Comparison of ENCODE assay signal across 10 cellular contexts in the genomic region with DNA sequence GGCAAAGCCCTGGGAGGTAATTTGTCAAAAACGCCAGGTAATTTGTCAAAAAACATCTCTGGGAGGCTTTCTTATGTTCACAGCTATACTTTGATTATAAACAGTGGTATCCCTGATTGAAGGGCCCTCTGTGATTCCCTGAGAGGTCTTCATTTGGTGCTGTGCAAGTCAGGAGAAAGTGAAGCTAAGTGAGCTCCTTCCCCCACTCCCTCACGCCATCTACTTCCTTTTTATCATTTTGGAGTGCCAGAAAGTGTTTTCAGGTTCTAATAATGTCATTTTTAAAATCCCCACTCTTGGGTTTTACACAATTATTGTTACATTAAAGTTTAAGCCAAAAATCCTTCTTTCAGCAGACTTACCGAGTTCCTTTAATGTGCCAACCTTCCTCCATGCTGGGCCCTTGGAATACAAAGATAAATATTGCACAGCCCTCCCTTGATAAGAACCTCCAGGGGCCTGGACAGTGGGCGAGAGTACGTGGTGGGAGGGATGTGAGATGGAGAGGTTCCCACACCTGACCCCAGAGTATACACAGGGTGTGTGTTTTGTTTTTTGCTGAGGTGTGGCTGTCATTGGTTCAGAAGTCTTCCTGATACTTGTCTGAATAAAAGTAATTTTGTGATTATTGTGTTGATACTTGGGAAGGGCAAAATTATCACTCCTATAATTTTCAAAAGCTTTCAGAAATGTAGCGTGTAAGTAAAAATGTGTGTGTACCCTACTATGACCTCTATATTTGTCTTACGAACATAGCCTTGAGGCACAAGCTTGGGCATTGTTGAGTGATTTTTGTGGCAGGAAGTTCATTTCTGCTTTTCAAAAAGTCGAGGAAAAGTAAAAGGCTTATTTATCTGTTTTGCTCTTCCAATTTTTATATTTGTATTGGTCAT. TPM values are rescaled to one million over a fixed set of nuclear protein-coding genes. Genes with fewer than 3 reads are reported as not detected.
DNase-seq lines count a peak whose midpoint lies in the region; ATAC-seq lines count a peak whose summit lies in the region.
"Had no signal": no experiment of that assay in that cellular context is flagged by ENCODE, and none has a peak within 500 bp of the region (broad histone marks: within the 10 kb centered on the region; RNA-seq: fewer than 3 reads in every experiment).

No MANE protein-coding gene starts in this region.

- H3K36me3 Mint-ChIP-seq in CD4-positive, alpha-beta memory T cell: peaks cover 7 to 8% of the 10 kb centered on the region in 2 donors

- no peaks in the 10 kb centered on the region for H3K27me3 ChIP-seq in CD4-positive, alpha-beta memory T cell (ENCODE audit: insufficient read depth, low read length)
- H3K27me3 ChIP-seq in GM23248 (replicated peaks; ENCODE audit: insufficient read depth): no peaks in the 10 kb centered on the region

- WGBS in GM23248 (ENCODE audit: low coverage in 1 of 2, low lambda C conversion rate in 2 of 2, missing lambda C conversion rate in 2 of 2), 2 experiments: 84 to 85% methylated on average over 8 of the region's 8 CpGs

- H3K27ac ChIP-seq in CD4-positive, alpha-beta memory T cell (ENCODE audit: low read depth, low read length): peak overlapping the region; percentile 0
- no peak overlapping the region for H3K27ac ChIP-seq in GM23248

- H3K9ac ChIP-seq in GM23248: no peak overlapping the region

- H3K9me2 ChIP-seq in GM23248 (ENCODE audit: insufficient read depth): no peaks in the 10 kb centered on the region

- no peaks in the 10 kb centered on the region for H4K20me1 ChIP-seq in GM23248 (ENCODE audit: insufficient read depth)

- no peaks in the 10 kb centered on the region for H3K9me3 ChIP-seq in CD4-positive, alpha-beta memory T cell (ENCODE audit: control insufficient read depth in 1 of 2, low read length in 2 of 2)
- H3K9me3 ChIP-seq in GM23248 (ENCODE audit: low read depth): no peaks in the 10 kb centered on the region

- peak overlapping the region; percentile 12 to 90 (median 77) for H3K27ac Mint-ChIP-seq in CD4-positive, alpha-beta memory T cell

- peak; percentile 24 for ATAC-seq in GM19452 (IDR thresholded peaks at IDR 0.05; ENCODE audit: unreplicated experiment)
- ATAC-seq in GM19467 (IDR thresholded peaks at IDR 0.05; ENCODE audit: unreplicated experiment): no peak

- in situ Hi-C loops in GM23248 (cut with MboI): no loop called here

- H3K4me2 ChIP-seq in GM23248 (ENCODE audit: unreplicated experiment): no peak overlapping the region

- H3K4me1 Mint-ChIP-seq in CD4-positive, alpha-beta memory T cell: peaks cover 58 to 87% (median 70%) of the 10 kb centered on the region in 4 donors

- H3K9me3 Mint-ChIP-seq in CD4-positive, alpha-beta memory T cell: peaks cover 0 to 2% (median 0%) of the 10 kb centered on the region in 8 donors

- peaks cover 67% of the 10 kb centered on the region for H3K4me1 ChIP-seq in CD4-positive, alpha-beta memory T cell (ENCODE audit: insufficient read depth, low read length)
- H3K4me1 ChIP-seq in GM23248 (ENCODE audit: insufficient read depth): peaks cover 8% of the 10 kb centered on the region; the same call in 1 of the 2 replicates

- H3K79me2 ChIP-seq in GM23248 (ENCODE audit: insufficient read depth): peaks cover 47% of the 10 kb centered on the region

- H3F3A ChIP-seq in GM23248 (ENCODE audit: insufficient read depth): no peaks in the 10 kb centered on the region

- no peak for DNase-seq in CD4-positive, alpha-beta memory T cell
- DNase-seq in NAMALWA (ENCODE audit: low spot score) (peak; percentile 44), foreskin melanocyte (peak; percentile 56), anterior cingulate cortex (lab: John Stamatoyannopoulos, UW) (no peak), GM23248 (no peak), NCI-H1417 treated with DMSO at 0.1 percent for 48 hours (lab: John Stamatoyannopoulos, UW) (no peak)
- DNase-seq: stimulated activated CD4-positive, alpha-beta T cell treated with anti-CD3 and anti-CD28 coated beads, Interleukin-4, amount 100 ng/mL, for 1 hour; SW 1271 had no signal

- H3K4me3 ChIP-seq in CD4-positive, alpha-beta memory T cell (ENCODE audit: low read length in 2 of 2): peak overlapping the region in 1 of 2 donors; percentile 31
- H3K4me3 ChIP-seq in GM23248: no peak overlapping the region

- CTCF ChIA-PET in CD4-positive, alpha-beta memory T cell (lab: Charles Lee; ENCODE audit: partially characterized antibody): interaction anchor here (6.4 kb wide), 1 partner anchor 21 kb away, joined by 48 read pairs; no protein-coding TSS in a partner anchor

- H3K27me3 Mint-ChIP-seq in CD4-positive, alpha-beta memory T cell: no peaks in the 10 kb centered on the region

- H2AFZ ChIP-seq in GM23248: no peak overlapping the region

- peak overlapping the region; percentile 7 to 80 (median 62) for H3K4me3 Mint-ChIP-seq in CD4-positive, alpha-beta memory T cell

- no peaks in the 10 kb centered on the region for H3K36me3 ChIP-seq in CD4-positive, alpha-beta memory T cell (ENCODE audit: insufficient read depth, low read length)
- H3K36me3 ChIP-seq in GM23248 (ENCODE audit: low read depth): no peaks in the 10 kb centered on the region

- POLR2A ChIA-PET in CD4-positive, alpha-beta memory T cell (lab: Charles Lee; ENCODE audit: partially characterized antibody): interaction anchor here (0.5 to 3.2 kb wide), 2 partner anchors 8 to 20 kb away, joined by 3 to 18 read pairs; a partner anchor contains a TSS

- intact Hi-C loops in CD4-positive, alpha-beta memory T cell (cut with micrococcal nuclease): no loop called here

RNA-seq across cellular contexts. Expression of a gene that starts 8.1 kb away (rescaled TPM):
- total RNA-seq in CD4-positive, alpha-beta memory T cell: 10 to 100 TPM; 48.8 to 54.1 TPM
- polyA plus RNA-seq in CD4-positive, alpha-beta memory T cell: 100 to 1,000 TPM in 1 of 2 donors, 10 to 100 TPM in 1; 66.5 to 100 TPM
- 6.1 and 11.2 TPM in 2 replicates for total RNA-seq in GM23248 (2014; rRNA removed; shearing (Covaris generic))
- polyA plus RNA-seq in GM23248 (2016; fragmentation: Nextera tagmentation; extraction: Ambion mirVana): 16.0 and 16.1 TPM in 2 replicates

Comparison
In these comparisons a context has a peak if more than half of its experiments do, and no peak if none do; other contexts are left out.
1. DNase-seq: peak in NAMALWA (single experiment) and foreskin melanocyte (single experiment); none in CD4-positive, alpha-beta memory T cell (0 of 5), anterior cingulate cortex (0 of 58), GM23248 (single experiment) and NCI-H1417 treated with DMSO at 0.1 percent for 48 hours (single experiment).